16 cellular contexts compared by ENCODE assay signal in the genomic region with DNA sequence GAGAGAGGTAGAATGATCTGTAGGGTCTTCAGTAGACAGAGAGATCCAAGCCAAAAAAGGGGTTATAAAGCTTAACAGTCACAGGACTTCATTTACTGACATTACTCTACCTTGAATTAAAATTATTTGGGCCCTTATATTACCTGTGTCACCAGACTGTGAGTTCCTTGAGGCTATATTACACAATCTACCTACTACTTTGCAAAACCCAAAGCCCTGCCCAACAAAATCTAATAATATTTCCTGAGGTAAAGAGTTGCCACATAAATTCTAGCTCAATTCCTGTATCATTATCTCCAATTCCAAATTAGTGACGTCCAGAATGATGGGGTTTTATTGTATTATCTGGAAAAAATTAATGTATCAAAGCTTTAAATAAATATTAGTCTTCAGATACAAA. TPM values are rescaled to one million over a fixed set of nuclear protein-coding genes. Genes with fewer than 3 reads are reported as not detected.
DNase-seq lines count a peak whose midpoint lies in the region; ATAC-seq, FAIRE-seq and TF ChIP-seq lines count a peak whose summit lies in the region.
"Had no signal": no experiment of that assay in that cellular context is flagged by ENCODE, and none has a peak within 500 bp of the region (broad histone marks: within the 10 kb centered on the region; RNA-seq: fewer than 3 reads in every experiment).

No MANE protein-coding gene starts in this region.

- intact Hi-C loops in HCT116 (cut with micrococcal nuclease) (no loop called here), GM12878 (cut with micrococcal nuclease; ENCODE audit: unreplicated experiment) (no loop called here), kidney (cut with DNase I) (no loop called here)

- peaks cover 0 to 3% (median 0%) of the 10 kb centered on the region in 5 donors for H3K27me3 Mint-ChIP-seq in naive thymus-derived CD8-positive, alpha-beta T cell
- H3K27me3 Mint-ChIP-seq: activated CD4-positive, alpha-beta T cell treated with anti-CD3 and anti-CD28 coated beads for 36 hours had no signal

- no peaks in the 10 kb centered on the region; a peak in 1 of 4 replicates for H3K36me3 ChIP-seq in HCT116 (ENCODE audit: control insufficient read depth in 1 of 2, insufficient read depth in 2 of 2, low read length in 2 of 2)
- H3K36me3 ChIP-seq in GM12878 (ENCODE audit: control insufficient read depth in 2 of 2, insufficient read depth in 2 of 2, low read length in 1 of 2), result peaks cover 0 to 5% of the 10 kb centered on the region in 2 experiments; a peak in 2 of 4 replicates
- H3K36me3 ChIP-seq in kidney (ENCODE audit: control insufficient read depth in 1 of 2, insufficient read depth in 2 of 2, low read length in 2 of 2), result peaks cover 0 to 5% of the 10 kb centered on the region in 2 donors

- SMC1A ChIA-PET in GM12878 (lab: Charles Lee; ENCODE audit: uncharacterized antibody, unreplicated experiment), result interaction anchor here (0.7 to 1.8 kb wide), 7 partner anchors 18 to 182 kb away, joined by 3 to 7 read pairs (median 4); no protein-coding TSS in a partner anchor

- peak overlapping the region in 9 of 10 donors; percentile 35 to 96 (median 65) for H3K4me3 Mint-ChIP-seq in naive thymus-derived CD8-positive, alpha-beta T cell

- TF ChIP-seq CTCF in A549 (IDR thresholded peaks at IDR 0.05) (no peak), HCT116 (IDR thresholded peaks at IDR 0.05 in 2 of 3, conservative IDR thresholded peaks at IDR 0.05 in 1 of 3; ENCODE audit: borderline replicate concordance in 1 of 3, insufficient read depth in 1 of 3, low read depth in 2 of 3, low read length in 2 of 3) (no peak), GM12878 (IDR thresholded peaks at IDR 0.05 in 2 of 3, conservative IDR thresholded peaks at IDR 0.05 in 1 of 3; ENCODE audit: control insufficient read depth in 2 of 3, extremely low read depth in 1 of 3, insufficient read depth in 1 of 3, low read depth in 3 of 3, low read length in 3 of 3) (no peak), kidney (IDR thresholded peaks at IDR 0.05; ENCODE audit: borderline replicate concordance, extremely low read depth, insufficient read depth) (no peak)

- H3K9me3 ChIP-seq in A549 (no peaks in the 10 kb centered on the region), HCT116 (ENCODE audit: control insufficient read depth in 1 of 2, insufficient read depth in 1 of 2, low read depth in 1 of 2, low read length in 2 of 2) (no peaks in the 10 kb centered on the region), GM12878 (replicated peaks; ENCODE audit: control insufficient read depth, insufficient read depth, low read length) (no peaks in the 10 kb centered on the region), kidney (ENCODE audit: control insufficient read depth in 1 of 2, low read length in 2 of 2) (no peaks in the 10 kb centered on the region)

- CTCF ChIA-PET in A549 (lab: Yijun Ruan, JAX) (interaction anchor here (0.6 kb wide), 1 partner anchor 875 kb away, joined by 5 read pairs; no protein-coding TSS in a partner anchor), HCT116 (lab: Charles Lee) (no interaction called here), GM12878 (lab: Yijun Ruan, JAX) (interaction anchor here (0.7 to 1.7 kb wide), 6 partner anchors 9 to 1533 kb away, joined by 3 to 5 read pairs (median 3); no protein-coding TSS in a partner anchor)

- H4K20me1 ChIP-seq in HCT116 (ENCODE audit: insufficient read depth) (no peaks in the 10 kb centered on the region), GM12878 (ENCODE audit: control insufficient read depth, insufficient read depth) (no peaks in the 10 kb centered on the region)

- in situ Hi-C loops in GM12878 (cut with MboI), result no loop called here

- no peak overlapping the region for H2AFZ ChIP-seq in HCT116 (ENCODE audit: low read depth, low read length, poor library complexity, severe bottlenecking)
- no peak overlapping the region for H2AFZ ChIP-seq in GM12878 (ENCODE audit: control insufficient read depth, low read depth, low read length)

- POLR2A ChIA-PET in A549 (lab: Yijun Ruan, JAX) (interaction anchor here (0.5 kb wide), 1 partner anchor 12 kb away, joined by 4 read pairs; no protein-coding TSS in a partner anchor), HCT116 (lab: Charles Lee) (no interaction called here), GM12878 (lab: Charles Lee) (no interaction called here)
- POLR2A ChIA-PET in naive thymus-derived CD8-positive, alpha-beta T cell (lab: Charles Lee), result interaction anchor here (0.6 kb wide), 1 partner anchor 1917 kb away, joined by 8 read pairs; no protein-coding TSS in a partner anchor

- H3K9me3 Mint-ChIP-seq in naive thymus-derived CD8-positive, alpha-beta T cell, result no peaks in the 10 kb centered on the region

- H3K27ac ChIP-seq in A549 (no peak overlapping the region), HCT116 (ENCODE audit: low read depth, low read length) (no peak overlapping the region), GM12878 (ENCODE audit: control insufficient read depth, insufficient read depth) (no peak overlapping the region), kidney (ENCODE audit: low read depth in 2 of 2, low read length in 2 of 2) (no peak overlapping the region)
- H3K27ac ChIP-seq: cardiac muscle cell had no signal

- TF ChIP-seq RAD21 in A549 (conservative IDR thresholded peaks at IDR 0.05 in 1 of 2, IDR thresholded peaks at IDR 0.05 in 1 of 2) (no peak), HCT116 (IDR thresholded peaks at IDR 0.05; ENCODE audit: low read depth) (no peak), GM12878 (IDR thresholded peaks at IDR 0.05; ENCODE audit: insufficient read depth, low read depth, low read length) (no peak)

- BruUV-seq in HCT116 (replicated peaks; lab: Mats Ljungman, UMichigan) (no TSS peak), GM12878 (replicated peaks; lab: Mats Ljungman, UMichigan) (no TSS peak)

- H3K27me3 ChIP-seq in HCT116 (ENCODE audit: insufficient read depth, low read length) (no peaks in the 10 kb centered on the region), GM12878 (replicated peaks in 1 of 2; ENCODE audit: control insufficient read depth in 2 of 2, insufficient read depth in 2 of 2, low read length in 1 of 2) (no peaks in the 10 kb centered on the region)

- H3K79me2 ChIP-seq in HCT116 (ENCODE audit: insufficient read depth, low read length) (peaks cover 57% of the 10 kb centered on the region), GM12878 (ENCODE audit: control insufficient read depth, insufficient read depth, low read length) (peaks cover 43% of the 10 kb centered on the region)

- no peak for DNase-seq in A549 (ENCODE audit: low read depth in 1 of 2, low spot score in 1 of 2)
- no peak for DNase-seq in HCT116 (ENCODE audit: low read depth, low spot score)
- no peak for DNase-seq in GM12878 (ENCODE audit: low read depth, low spot score)
- no peak for DNase-seq in naive thymus-derived CD8-positive, alpha-beta T cell
- DNase-seq in pons (ENCODE audit: low spot score), result no peak
- no peak for DNase-seq in occipital lobe (lab: John Stamatoyannopoulos, UW)
- no peak for DNase-seq in kidney
- DNase-seq: activated CD4-positive, alpha-beta T cell treated with anti-CD3 and anti-CD28 coated beads for 36 hours; activated gamma-delta T cell; H7; NCI-H510A treated with DMSO at 0.1 percent for 48 hours; stimulated activated CD4-positive, alpha-beta T cell treated with anti-CD3 and anti-CD28 coated beads, Interleukin-1b, Interleukin-23, amount 100 ng/mL, for 48 hours had no signal

- ATAC-seq in A549 (no peak), HCT116 (no peak), GM12878 (no peak), HG03571 (IDR thresholded peaks at IDR 0.05; ENCODE audit: unreplicated experiment) (no peak)
- no peak for ATAC-seq in naive thymus-derived CD8-positive, alpha-beta T cell
- ATAC-seq: activated CD4-positive, alpha-beta T cell treated with anti-CD3 and anti-CD28 coated beads for 36 hours; Right ventricle myocardium inferior had no signal

- 69% methylated on average over 1 of the region's 1 CpG for WGBS in A549 (ENCODE audit: missing lambda C conversion rate)
- WGBS in GM12878 (ENCODE audit: insufficient coverage, insufficient replicate concordance, low lambda C conversion rate, missing lambda C conversion rate), result 90% methylated on average over 1 of the region's 1 CpG

- H3K9ac ChIP-seq in HCT116 (ENCODE audit: low read length), result no peak overlapping the region
- H3K9ac ChIP-seq in GM12878 (ENCODE audit: control insufficient read depth, insufficient read depth, low read length), result no peak overlapping the region
- no peak overlapping the region for H3K9ac ChIP-seq in kidney (ENCODE audit: low read length in 2 of 2)

- H3K4me1 Mint-ChIP-seq in naive thymus-derived CD8-positive, alpha-beta T cell, result peaks cover 44 to 73% (median 65%) of the 10 kb centered on the region in 4 donors

- H3K4me3 ChIP-seq in A549 (no peak overlapping the region), HCT116 (replicated peaks in 1 of 2; ENCODE audit: low read depth in 1 of 2, low read length in 2 of 2) (no peak overlapping the region), GM12878 (no peak overlapping the region; the same call in 1 of the 2 replicates), kidney (ENCODE audit: low read length in 2 of 2) (no peak overlapping the region)

- H3K9me2 ChIP-seq in HCT116 (ENCODE audit: insufficient read depth), result no peaks in the 10 kb centered on the region

- no peak for FAIRE-seq in A549 (lab: Jason Lieb, UNC)
- no peak for FAIRE-seq in GM12878 (lab: Jason Lieb, UNC)
- FAIRE-seq in kidney (lab: Jason Lieb, UNC), result no peak
- FAIRE-seq: endothelial cell of umbilical vein had no signal

- peaks cover 3 to 41% (median 11%) of the 10 kb centered on the region in 3 donors for H3K36me3 Mint-ChIP-seq in naive thymus-derived CD8-positive, alpha-beta T cell

- RAD21 ChIA-PET in HCT116 (lab: Charles Lee; ENCODE audit: low non-redundant PET in 1 of 2, low total read pairs in 2 of 2, uncharacterized antibody in 2 of 2, unreplicated experiment in 2 of 2) (no interaction called here), GM12878 (lab: Charles Lee; ENCODE audit: unreplicated experiment) (interaction anchor here (0.6 to 1.0 kb wide), 2 partner anchors 8 to 13 kb away, joined by 3 to 4 read pairs; no protein-coding TSS in a partner anchor)

- TF ChIP-seq POLR2A in A549 (IDR thresholded peaks at IDR 0.05; ENCODE audit: low read length) (no peak), HCT116 (IDR thresholded peaks at IDR 0.05; ENCODE audit: borderline replicate concordance, extremely low read depth, insufficient read depth, insufficient read length) (no peak), GM12878 (IDR thresholded peaks at IDR 0.05; ENCODE audit: low read depth, low read length) (no peak)

- peak overlapping the region in 7 of 10 donors; percentile 3 to 63 (median 51) for H3K27ac Mint-ChIP-seq in naive thymus-derived CD8-positive, alpha-beta T cell
- H3K27ac Mint-ChIP-seq: activated CD4-positive, alpha-beta T cell treated with anti-CD3 and anti-CD28 coated beads for 36 hours had no signal

- TF ChIP-seq EP300 in A549 (IDR thresholded peaks at IDR 0.05) (no peak), GM12878 (IDR thresholded peaks at IDR 0.05; ENCODE audit: borderline replicate concordance in 1 of 2, control insufficient read depth in 1 of 2, low read depth in 2 of 2, low read length in 2 of 2) (no peak)

- H3K4me1 ChIP-seq in A549 (peaks cover 13% of the 10 kb centered on the region), HCT116 (ENCODE audit: control insufficient read depth in 1 of 2, insufficient read depth in 2 of 2, low read length in 2 of 2) (peaks cover 11 to 12% of the 10 kb centered on the region in 2 experiments), GM12878 (ENCODE audit: control insufficient read depth, insufficient read depth, low read length) (no peaks in the 10 kb centered on the region; the same call in 1 of the 2 replicates), kidney (ENCODE audit: control insufficient read depth in 1 of 2, insufficient read depth in 1 of 2, low read depth in 1 of 2, low read length in 2 of 2) (peaks cover 4 to 6% of the 10 kb centered on the region in 2 donors)

- H3K4me2 ChIP-seq in A549, result peak overlapping the region; percentile 75
- H3K4me2 ChIP-seq in HCT116 (ENCODE audit: low read length), result peak overlapping the region; percentile 86; the same call in 1 of the 2 replicates
- peak overlapping the region; percentile 21; the same call in 1 of the 2 replicates for H3K4me2 ChIP-seq in GM12878 (ENCODE audit: control insufficient read depth, insufficient read depth)

RNA-seq across cellular contexts. Expression of gene UBR1, which starts 1.9 kb away (rescaled TPM):
- polyA plus RNA-seq in A549 (2011; rRNA removed) (9.0 and 10.5 TPM in 2 replicates), A549 (2017; fragmentation: RNase III; extraction: RNeasy Plus Mini Kit Qiagen cat#74134 plus additional on column Dnase treatment) (5.7 to 5.9 TPM (median 5.8 TPM) in 3 replicates), GM12878 (2011; rRNA removed) (15.4 and 21.8 TPM in 2 replicates), GM12878 (2014; fragmentation: Illumina TruSeq; extraction: Trizol) (14.9 and 17.5 TPM in 2 replicates), GM12878 (2014; fragmentation: Nextera tagmentation; extraction: Ambion mirVana) (1 to 10 TPM; 4.5 to 5.5 TPM), GM12878 (2014; rRNA removed) (9.3 and 9.7 TPM in 2 replicates), GM12878 (2016; fragmentation: Nextera tagmentation; extraction: Ambion mirVana) (10 to 100 TPM; 22.5 TPM), kidney (ENCODE audit: insufficient read depth, low read depth, low replicate concordance) (6.0 TPM)
- 1.3 and 1.6 TPM in 2 replicates for polyA plus RNA-seq in A549 (2012; cell fraction: cytosol; rRNA removed)
- polyA plus RNA-seq in A549 (2012; cell fraction: nucleus; rRNA removed), result 1.6 and 3.1 TPM in 2 replicates
- 10.2 and 11.4 TPM in 2 replicates for polyA minus RNA-seq in A549 (2011; rRNA and poly(A)+ RNA removed)
- total RNA-seq in HCT116 (2021; ENCODE audit: unreplicated experiment) (17.9 TPM), GM12878 (2014; rRNA removed) (17.9 and 20.8 TPM in 2 replicates), GM12878 (2014; rRNA removed; fragmentation: Illumina TruSeq; extraction: Trizol) (25.5 and 27.5 TPM in 2 replicates), GM12878 (2021) (17.2 and 20.6 TPM in 2 replicates), occipital lobe (68.3 TPM), kidney (36.9 TPM)
- polyA plus RNA-seq in HCT116 (2012), result 4.0 and 11.5 TPM in 2 replicates
- total RNA-seq in GM12878 (2013; cell fraction: nucleolus; rRNA removed), result 132 and 148 TPM in 2 replicates
- polyA plus RNA-seq in GM12878 (2011; ENCODE audit: low read depth), result 8.3 TPM
- 5.7 and 7.3 TPM in 2 replicates for polyA plus RNA-seq in GM12878 (2011; cell fraction: cytosol; rRNA removed)
- 10.7 and 11.8 TPM in 2 replicates for polyA plus RNA-seq in GM12878 (2011; cell fraction: nucleus; rRNA removed)
- 7.8 and 8.2 TPM in 2 replicates for polyA plus RNA-seq in GM12878 (2012)
- polyA minus RNA-seq in GM12878 (2011; rRNA and poly(A)+ RNA removed), result 24.8 and 37.7 TPM in 2 replicates
- 13.4 and 13.5 TPM in 2 replicates for polyA minus RNA-seq in GM12878 (2011; cell fraction: cytosol; rRNA and poly(A)+ RNA removed)
- 25.5 and 33.8 TPM in 2 replicates for polyA minus RNA-seq in GM12878 (2011; cell fraction: nucleus; rRNA and poly(A)+ RNA removed)
- total RNA-seq in naive thymus-derived CD8-positive, alpha-beta T cell, result 10 to 100 TPM; 48.0 to 52.4 TPM
- 10 to 100 TPM; 16.1 to 20.8 (median 17.2) TPM for polyA plus RNA-seq in naive thymus-derived CD8-positive, alpha-beta T cell

RNA-seq across cellular contexts. Expression of gene TMEM62, which starts 29.4 kb away (rescaled TPM):
- polyA plus RNA-seq in A549 (2011; rRNA removed) (7.8 and 9.5 TPM in 2 replicates), A549 (2017; fragmentation: RNase III; extraction: RNeasy Plus Mini Kit Qiagen cat#74134 plus additional on column Dnase treatment) (6.9 to 7.6 TPM (median 7.5 TPM) in 3 replicates), GM12878 (2011; rRNA removed) (15.7 and 19.1 TPM in 2 replicates), GM12878 (2014; fragmentation: Illumina TruSeq; extraction: Trizol) (19.1 and 20.3 TPM in 2 replicates), GM12878 (2014; fragmentation: Nextera tagmentation; extraction: Ambion mirVana) (1 to 10 TPM; 7.0 to 9.7 TPM), GM12878 (2014; rRNA removed) (14.1 and 15.6 TPM in 2 replicates), GM12878 (2016; fragmentation: Nextera tagmentation; extraction: Ambion mirVana) (10 to 100 TPM; 11.6 to 12.5 TPM), kidney (ENCODE audit: insufficient read depth, low read depth, low replicate concordance) (14.7 TPM)
- polyA plus RNA-seq in A549 (2012; cell fraction: cytosol; rRNA removed), result 2.9 and 3.1 TPM in 2 replicates
- polyA plus RNA-seq in A549 (2012; cell fraction: nucleus; rRNA removed), result 4.4 and 8.9 TPM in 2 replicates
- polyA minus RNA-seq in A549 (2011; rRNA and poly(A)+ RNA removed), result 3.7 and 3.8 TPM in 2 replicates
- total RNA-seq in HCT116 (2021; ENCODE audit: unreplicated experiment) (8.8 TPM), GM12878 (2014; rRNA removed) (26.6 and 26.8 TPM in 2 replicates), GM12878 (2014; rRNA removed; fragmentation: Illumina TruSeq; extraction: Trizol) (23.6 and 24.1 TPM in 2 replicates), GM12878 (2021) (15.8 and 18.3 TPM in 2 replicates), occipital lobe (37.6 TPM), kidney (31.2 TPM)
- 5.9 and 7.2 TPM in 2 replicates for polyA plus RNA-seq in HCT116 (2012)
- total RNA-seq in GM12878 (2013; cell fraction: nucleolus; rRNA removed), result 116 and 118 TPM in 2 replicates
- 9.0 TPM for polyA plus RNA-seq in GM12878 (2011; ENCODE audit: low read depth)
- polyA plus RNA-seq in GM12878 (2011; cell fraction: cytosol; rRNA removed), result 8.2 and 10.7 TPM in 2 replicates
- polyA plus RNA-seq in GM12878 (2011; cell fraction: nucleus; rRNA removed), result 25.3 and 29.7 TPM in 2 replicates
- 7.7 and 12.4 TPM in 2 replicates for polyA plus RNA-seq in GM12878 (2012)
- 14.3 and 14.6 TPM in 2 replicates for polyA minus RNA-seq in GM12878 (2011; rRNA and poly(A)+ RNA removed)
- polyA minus RNA-seq in GM12878 (2011; cell fraction: cytosol; rRNA and poly(A)+ RNA removed), result 4.0 and 5.9 TPM in 2 replicates
- 16.1 and 34.2 TPM in 2 replicates for polyA minus RNA-seq in GM12878 (2011; cell fraction: nucleus; rRNA and poly(A)+ RNA removed)
- total RNA-seq in naive thymus-derived CD8-positive, alpha-beta T cell, result 10 to 100 TPM; 16.7 to 17.3 TPM
- polyA plus RNA-seq in naive thymus-derived CD8-positive, alpha-beta T cell, result 1 to 10 TPM; 1.6 to 5.8 (median 5.4) TPM

Comparison
In these comparisons a context has a peak if more than half of its experiments do, and no peak if none do; other contexts are left out.
1. H3K4me2 ChIP-seq: peak in every context shown above with its lines; median percentile 86 in HCT116; 75 in A549; 21 in GM12878.
2. POLR2A ChIA-PET loops: an anchor here in A549 (0.5 kb wide) and naive thymus-derived CD8-positive, alpha-beta T cell (0.6 kb wide); none called in HCT116 and GM12878.